ENCODE assay signal across 19 cellular contexts in the genomic region with DNA sequence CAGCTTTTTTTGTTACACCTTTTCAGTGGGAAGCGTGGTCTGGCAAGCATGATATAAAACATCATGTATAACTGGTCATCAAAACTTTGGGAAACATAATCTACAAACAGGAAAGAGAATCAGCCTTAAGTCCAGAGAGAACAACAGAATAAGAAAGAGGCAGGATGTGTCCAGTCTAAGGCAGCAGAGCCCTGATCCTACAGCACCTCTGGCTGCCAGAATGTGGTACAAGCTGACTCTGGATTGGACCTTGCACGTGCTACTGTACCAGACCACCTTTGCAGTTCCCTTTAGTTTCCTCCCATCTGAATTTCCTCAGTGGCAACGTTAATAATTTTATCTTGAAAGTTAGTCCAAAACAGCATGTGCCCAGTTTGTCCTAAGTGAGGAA.
DNase-seq lines count a peak whose midpoint lies in the region; ATAC-seq and TF ChIP-seq lines count a peak whose summit lies in the region.
"Had no signal": no experiment of that assay in that cellular context is flagged by ENCODE, and none has a peak within 500 bp of the region (broad histone marks: within the 10 kb centered on the region; RNA-seq: fewer than 3 reads in every experiment).

No MANE protein-coding gene starts in this region.

- ATAC-seq in foreskin keratinocyte, result no peak
- ATAC-seq: natural killer cell treated with Interleukin-12 subunit alpha and Interleukin-12 subunit beta and Interleukin-15 and Interleukin-18, amount 100 ng/mL, for 72 hours had no signal

- H3K27ac Mint-ChIP-seq in activated naive CD4-positive, alpha-beta T cell treated with anti-CD3 and anti-CD28 coated beads, Interleukin-2, amount 10 ng/mL, durations not matched to agents 7 days and 5 days, result no peak overlapping the region
- H3K27ac Mint-ChIP-seq: activated naive CD8-positive, alpha-beta T cell treated with anti-CD3 and anti-CD28 coated beads for 36 hours; natural killer cell treated with Interleukin-12 subunit alpha and Interleukin-12 subunit beta and Interleukin-15 and Interleukin-18, amount 100 ng/mL, for 72 hours had no signal

- peak; percentile 41 for DNase-seq in A172 (ENCODE audit: low spot score)
- peak; percentile 36 for DNase-seq in GM23248
- peak; percentile 38 for DNase-seq in amniotic epithelial cell (ENCODE audit: low read depth)
- no peak for DNase-seq in foreskin keratinocyte
- no peak for DNase-seq in activated naive CD4-positive, alpha-beta T cell treated with anti-CD3 and anti-CD28 coated beads, Interleukin-2, amount 10 ng/mL, durations not matched to agents 7 days and 5 days
- DNase-seq in NCI-H2081 (lab: John Stamatoyannopoulos, UW), result no peak
- no peak for DNase-seq in activated CD4-positive, alpha-beta T cell treated with anti-CD3 and anti-CD28 coated beads for 1 hour
- no peak for DNase-seq in ecto neural progenitor cell (ENCODE audit: low spot score)
- DNase-seq: activated CD4-positive, alpha-beta T cell treated with anti-CD3 and anti-CD28 coated beads for 4 hours; activated naive CD8-positive, alpha-beta T cell treated with anti-CD3 and anti-CD28 coated beads for 36 hours; BE2C; DMS79; esophagus squamous epithelium; MV-4-11; NCI-H2107; NCI-H774; T-helper 9 cell; testis had no signal

- H3F3A ChIP-seq in GM23248 (ENCODE audit: insufficient read depth), result peaks cover 1% of the 10 kb centered on the region; the same call in 1 of the 2 replicates

- no peaks in the 10 kb centered on the region for H3K27me3 Mint-ChIP-seq in activated naive CD4-positive, alpha-beta T cell treated with anti-CD3 and anti-CD28 coated beads, Interleukin-2, amount 10 ng/mL, durations not matched to agents 7 days and 5 days
- H3K27me3 Mint-ChIP-seq: activated naive CD8-positive, alpha-beta T cell treated with anti-CD3 and anti-CD28 coated beads for 36 hours; natural killer cell treated with Interleukin-12 subunit alpha and Interleukin-12 subunit beta and Interleukin-15 and Interleukin-18, amount 100 ng/mL, for 72 hours had no signal

- no peaks in the 10 kb centered on the region for H3K36me3 Mint-ChIP-seq in activated naive CD4-positive, alpha-beta T cell treated with anti-CD3 and anti-CD28 coated beads, Interleukin-2, amount 10 ng/mL, durations not matched to agents 7 days and 5 days
- H3K36me3 Mint-ChIP-seq: activated naive CD8-positive, alpha-beta T cell treated with anti-CD3 and anti-CD28 coated beads for 36 hours; natural killer cell treated with Interleukin-12 subunit alpha and Interleukin-12 subunit beta and Interleukin-15 and Interleukin-18, amount 100 ng/mL, for 72 hours had no signal

- in situ Hi-C loops in GM23248 (cut with MboI), result loop anchor here (25.0 kb wide), 1 partner anchor 833 kb away; the partner anchor contains the start of gene IGFBP3

- 55 to 59% methylated on average over 3 of the region's 3 CpGs for WGBS in GM23248 (ENCODE audit: low coverage in 1 of 2, low lambda C conversion rate in 2 of 2, missing lambda C conversion rate in 2 of 2), 2 experiments

- no peak overlapping the region for H3K9ac ChIP-seq in GM23248

- H3K4me2 ChIP-seq in GM23248 (ENCODE audit: unreplicated experiment), result peak overlapping the region; percentile 5

- peak overlapping the region; percentile 15; the same call in 1 of the 2 replicates for H2AFZ ChIP-seq in GM23248

- H3K4me3 ChIP-seq in GM23248, result no peak overlapping the region
- H3K4me3 ChIP-seq: esophagus squamous epithelium, testis had no signal

- no peaks in the 10 kb centered on the region for H4K20me1 ChIP-seq in GM23248 (ENCODE audit: insufficient read depth)

- no peaks in the 10 kb centered on the region for H3K9me3 ChIP-seq in GM23248 (ENCODE audit: low read depth)
- H3K9me3 ChIP-seq: BE2C, esophagus squamous epithelium, testis had no signal

- H3K27me3 ChIP-seq in GM23248 (replicated peaks; ENCODE audit: insufficient read depth), result no peaks in the 10 kb centered on the region
- H3K27me3 ChIP-seq in foreskin keratinocyte, result no peaks in the 10 kb centered on the region
- H3K27me3 ChIP-seq: BE2C, esophagus squamous epithelium, testis had no signal

- no peaks in the 10 kb centered on the region for H3K79me2 ChIP-seq in GM23248 (ENCODE audit: insufficient read depth)

- CTCF ChIA-PET in activated naive CD4-positive, alpha-beta T cell treated with anti-CD3 and anti-CD28 coated beads, Interleukin-2, amount 10 ng/mL, durations not matched to agents 7 days and 5 days (lab: Charles Lee), result no interaction called here

- TF ChIP-seq CTCF in foreskin keratinocyte (conservative IDR thresholded peaks at IDR 0.05), result peak; percentile 18

- peaks cover 25% of the 10 kb centered on the region for H3K4me1 ChIP-seq in GM23248 (ENCODE audit: insufficient read depth)
- H3K4me1 ChIP-seq in foreskin keratinocyte, result no peaks in the 10 kb centered on the region
- H3K4me1 ChIP-seq: esophagus squamous epithelium, testis had no signal

- H3K4me3 Mint-ChIP-seq in activated naive CD4-positive, alpha-beta T cell treated with anti-CD3 and anti-CD28 coated beads, Interleukin-2, amount 10 ng/mL, durations not matched to agents 7 days and 5 days, result no peak overlapping the region
- H3K4me3 Mint-ChIP-seq: activated naive CD8-positive, alpha-beta T cell treated with anti-CD3 and anti-CD28 coated beads for 36 hours; natural killer cell treated with Interleukin-12 subunit alpha and Interleukin-12 subunit beta and Interleukin-15 and Interleukin-18, amount 100 ng/mL, for 72 hours had no signal

- no peaks in the 10 kb centered on the region for H3K9me2 ChIP-seq in GM23248 (ENCODE audit: insufficient read depth)

- H3K9me3 Mint-ChIP-seq in activated naive CD4-positive, alpha-beta T cell treated with anti-CD3 and anti-CD28 coated beads, Interleukin-2, amount 10 ng/mL, durations not matched to agents 7 days and 5 days, result peaks cover 5% of the 10 kb centered on the region

- H3K36me3 ChIP-seq in GM23248 (ENCODE audit: low read depth), result no peaks in the 10 kb centered on the region
- H3K36me3 ChIP-seq: BE2C, esophagus squamous epithelium had no signal

- no peak overlapping the region for H3K27ac ChIP-seq in GM23248
- H3K27ac ChIP-seq in foreskin keratinocyte, result no peak overlapping the region
- H3K27ac ChIP-seq: esophagus squamous epithelium, testis had no signal

- no peaks in the 10 kb centered on the region for H3K4me1 Mint-ChIP-seq in activated naive CD4-positive, alpha-beta T cell treated with anti-CD3 and anti-CD28 coated beads, Interleukin-2, amount 10 ng/mL, durations not matched to agents 7 days and 5 days
- H3K4me1 Mint-ChIP-seq: activated naive CD8-positive, alpha-beta T cell treated with anti-CD3 and anti-CD28 coated beads for 36 hours had no signal

Comparison
In these comparisons a context has a peak if more than half of its experiments do, and no peak if none do; other contexts are left out.
1. DNase-seq: peak in A172 (single experiment), GM23248 (single experiment) and amniotic epithelial cell (single experiment); none in foreskin keratinocyte (0 of 2), activated naive CD4-positive, alpha-beta T cell treated with anti-CD3 and anti-CD28 coated beads, Interleukin-2, amount 10 ng/mL, durations not matched to agents 7 days and 5 days (single experiment), NCI-H2081 (0 of 2), activated CD4-positive, alpha-beta T cell treated with anti-CD3 and anti-CD28 coated beads for 1 hour (single experiment) and ecto neural progenitor cell (single experiment).